In the genomic region with DNA sequence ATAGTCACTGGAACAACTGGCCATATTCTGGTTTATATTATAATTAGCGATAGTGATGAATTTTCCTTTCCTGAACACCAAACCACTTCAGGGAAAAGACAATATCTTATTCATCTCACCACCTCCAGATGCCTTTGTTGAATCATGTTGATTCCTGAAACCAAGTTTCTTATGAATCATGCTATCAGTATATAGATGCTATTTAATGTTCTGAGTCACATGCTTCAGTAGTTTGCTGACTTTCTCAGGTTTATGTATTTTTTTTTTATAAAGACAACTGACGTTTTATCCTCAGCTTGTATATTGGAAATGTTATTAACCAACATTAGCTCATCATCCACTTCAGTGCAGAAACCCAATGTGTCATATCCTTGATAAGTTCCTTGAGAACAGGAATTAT, we compare ENCODE assay signal across 12 cellular contexts.
"Had no signal": no experiment of that assay in that cellular context is flagged by ENCODE, and none has a peak within 500 bp of the region (broad histone marks: within the 10 kb centered on the region; RNA-seq: fewer than 3 reads in every experiment).

No MANE protein-coding gene starts in this region.

- H3K4me1 ChIP-seq: gastrocnemius medialis, heart right ventricle, stomach had no signal

- FAIRE-seq: endothelial cell of umbilical vein had no signal

- DNase-seq: activated CD4-positive, alpha-beta T cell treated with anti-CD3 and anti-CD28 coated beads for 48 hours; gastrocnemius medialis; heart right ventricle; islet precursor cell; ovary; retina; stimulated activated CD4-positive, alpha-beta T cell treated with anti-CD3 and anti-CD28 coated beads, Interleukin-15, amount 100 ng/mL, for 24 hours; stimulated activated CD4-positive, alpha-beta T cell treated with anti-CD3 and anti-CD28 coated beads, Interleukin-4, amount 100 ng/mL, for 24 hours; stomach had no signal

- H3K9me3 ChIP-seq: gastrocnemius medialis, heart right ventricle, ovary, stomach, thoracic aorta had no signal

- H3K4me3 ChIP-seq: gastrocnemius medialis, heart right ventricle, ovary, stomach, thoracic aorta had no signal

- H3K27me3 ChIP-seq: gastrocnemius medialis, heart right ventricle, ovary, stomach had no signal

- ATAC-seq: gastrocnemius medialis, heart right ventricle, WTC11 had no signal

- H3K27ac ChIP-seq: gastrocnemius medialis, heart right ventricle, ovary, stomach, thoracic aorta had no signal

- H3K36me3 ChIP-seq: gastrocnemius medialis, heart right ventricle, ovary, stomach, thoracic aorta had no signal
